In genomic region chr1:99601709-99602403, GRCh38 we compare ENCODE assay signal across 29 cellular contexts. TPM values are rescaled to one million over a fixed set of nuclear protein-coding genes. Genes with fewer than 3 reads are reported as not detected.
"Had no signal": no experiment of that assay in that cellular context is flagged by ENCODE, and none has a peak within 500 bp of the region (broad histone marks: within the 10 kb centered on the region; RNA-seq: fewer than 3 reads in every experiment).

No MANE protein-coding gene starts in this region.

- H3K4me2 ChIP-seq: KMS-11 had no signal

- H3K27ac ChIP-seq: adrenal gland, breast epithelium, KMS-11, SJCRH30 had no signal

- H3K9ac ChIP-seq: KMS-11 had no signal

- DNase-seq: activated CD4-positive, alpha-beta T cell treated with anti-CD3 and anti-CD28 coated beads for 48 hours; activated CD4-positive, alpha-beta T cell treated with anti-CD3 and anti-CD28 coated beads, Interleukin-2, amount 50 U/mL, for 4 hours; activated CD4-positive, CD25-positive, alpha-beta regulatory T cell treated with anti-CD3 and anti-CD28 coated beads, Interleukin-2, amount 50 U/mL, for 72 hours; activated CD8-positive, alpha-beta memory T cell treated with anti-CD3 and anti-CD28 coated beads, Interleukin-2, amount 50 U/mL, for 48 hours; activated CD8-positive, alpha-beta T cell treated with anti-CD3 and anti-CD28 coated beads, Interleukin-2, amount 10 ng/mL, durations not matched to agents 7 days and 5 days; activated naive CD4-positive, alpha-beta T cell treated with anti-CD3 and anti-CD28 coated beads, Interleukin-2, amount 50 U/mL, for 16 hours; activated naive CD8-positive, alpha-beta T cell treated with anti-CD3 and anti-CD28 coated beads, Interleukin-2, amount 10 ng/mL, durations not matched to agents 7 days and 5 days; activated T-cell treated with anti-CD3 and anti-CD28 coated beads, Interleukin-2, amount 50 U/mL, for 1 hour; adrenal gland; aorta; caudate nucleus; MV-4-11; NCI-H1092 treated with DMSO at 0.1 percent for 48 hours; NCI-H1417 treated with DMSO at 0.1 percent for 48 hours; NCI-H1694; NCI-H2029; NCI-H345; NCI-H510A; NCI-H526 treated with DMSO at 0.1 percent for 48 hours; NCI-H82; RPMI8226; SJCRH30; T-helper 17 cell; T-helper 9 cell had no signal

- H3K4me3 ChIP-seq: adrenal gland, breast epithelium, SJCRH30 had no signal

- H3K9me3 ChIP-seq: adrenal gland, breast epithelium, SJCRH30 had no signal

- H3K36me3 ChIP-seq: adrenal gland, breast epithelium, SJCRH30 had no signal

- ATAC-seq: activated CD8-positive, alpha-beta T cell treated with anti-CD3 and anti-CD28 coated beads, Interleukin-2, amount 10 ng/mL, durations not matched to agents 7 days and 5 days; Right ventricle myocardium inferior; T-helper 17 cell; WTC11 had no signal

- H3K27me3 ChIP-seq: adrenal gland, breast epithelium, SJCRH30 had no signal

- H3K4me1 ChIP-seq: breast epithelium had no signal

RNA-seq across cellular contexts. Expression of gene PALMD, which starts 44.1 kb away (rescaled TPM):
- total RNA-seq: activated CD8-positive, alpha-beta T cell treated with anti-CD3 and anti-CD28 coated beads, Interleukin-2, amount 10 ng/mL, durations not matched to agents 7 days and 5 days; activated naive CD8-positive, alpha-beta T cell treated with anti-CD3 and anti-CD28 coated beads, Interleukin-2, amount 10 ng/mL, durations not matched to agents 7 days and 5 days; OCI-LY7; T-helper 17 cell had no signal
